ENCODE assay signal across 8 cellular contexts in the genomic region with DNA sequence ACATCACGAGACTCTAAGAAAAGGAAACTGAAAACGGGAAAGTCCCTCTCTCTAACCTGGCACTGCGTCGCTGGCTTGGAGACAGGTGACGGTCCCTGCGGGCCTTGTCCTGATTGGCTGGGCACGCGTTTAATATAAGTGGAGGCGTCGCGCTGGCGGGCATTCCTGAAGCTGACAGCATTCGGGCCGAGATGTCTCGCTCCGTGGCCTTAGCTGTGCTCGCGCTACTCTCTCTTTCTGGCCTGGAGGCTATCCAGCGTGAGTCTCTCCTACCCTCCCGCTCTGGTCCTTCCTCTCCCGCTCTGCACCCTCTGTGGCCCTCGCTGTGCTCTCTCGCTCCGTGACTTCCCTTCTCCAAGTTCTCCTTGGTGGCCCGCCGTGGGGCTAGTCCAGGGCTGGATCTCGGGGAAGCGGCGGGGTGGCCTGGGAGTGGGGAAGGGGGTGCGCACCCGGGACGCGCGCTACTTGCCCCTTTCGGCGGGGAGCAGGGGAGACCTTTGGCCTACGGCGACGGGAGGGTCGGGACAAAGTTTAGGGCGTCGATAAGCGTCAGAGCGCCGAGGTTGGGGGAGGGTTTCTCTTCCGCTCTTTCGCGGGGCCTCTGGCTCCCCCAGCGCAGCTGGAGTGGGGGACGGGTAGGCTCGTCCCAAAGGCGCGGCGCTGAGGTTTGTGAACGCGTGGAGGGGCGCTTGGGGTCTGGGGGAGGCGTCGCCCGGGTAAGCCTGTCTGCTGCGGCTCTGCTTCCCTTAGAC. TPM values are rescaled to one million over a fixed set of nuclear protein-coding genes. Genes with fewer than 3 reads are reported as not detected.
DNase-seq lines count a peak whose midpoint lies in the region; ATAC-seq lines count a peak whose summit lies in the region.

TSS of gene B2M (plus strand) at position 162 of the 752 bp plus-strand sequence. CDS start at position 192, 30 bp downstream.

- no peaks in the 10 kb centered on the region for H3K9me3 Mint-ChIP-seq in IgD-negative memory B cell

- peaks cover 19% of the 10 kb centered on the region for H3K36me3 Mint-ChIP-seq in IgD-negative memory B cell

- peak within 1 kb of the TSS; percentile 100 for H3K27ac Mint-ChIP-seq in IgD-negative memory B cell

- peak; percentile 92 for DNase-seq in DMS 273 treated with DMSO at 0.1 percent for 48 hours (lab: John Stamatoyannopoulos, UW)
- peak; percentile 87 for DNase-seq in OCI-M2 (lab: John Stamatoyannopoulos, UW; ENCODE audit: unreplicated experiment)
- DNase-seq in activated T-cell treated with anti-CD3 and anti-CD28 coated beads for 4 hours, result peak; percentile 96
- DNase-seq in epithelial cell of prostate (ENCODE audit: low read depth, low spot score), result peak; percentile 73
- peak; percentile 98 for DNase-seq in mucosa of gallbladder (ENCODE audit: low spot score)
- peak; percentile 87 to 91 for DNase-seq in stimulated activated CD8-positive, alpha-beta memory T cell treated with anti-CD3 and anti-CD28 coated beads, Interleukin-4, amount 100 ng/mL, for 4 hours (ENCODE audit: low read depth in 2 of 2, low spot score in 1 of 2)

- H3K27ac ChIP-seq in epithelial cell of prostate, result peak within 1 kb of the TSS; percentile 53

- peak; percentile 85 for ATAC-seq in GM21529 (IDR thresholded peaks at IDR 0.05; ENCODE audit: unreplicated experiment)

- no peaks in the 10 kb centered on the region for H3K27me3 Mint-ChIP-seq in IgD-negative memory B cell

- peak within 1 kb of the TSS; percentile 99 to 100 (median 100) for H3K4me3 Mint-ChIP-seq in IgD-negative memory B cell

- peaks cover 31 to 42% (median 37%) of the 10 kb centered on the region in 3 donors for H3K4me1 Mint-ChIP-seq in IgD-negative memory B cell

RNA-seq across cellular contexts. Expression of gene B2M, which starts in this region (rescaled TPM):
- polyA plus RNA-seq in IgD-negative memory B cell, result 23,226 TPM
- total RNA-seq in mucosa of gallbladder, result 2,061 TPM

Comparison
In these comparisons a context has a peak if more than half of its experiments do, and no peak if none do; other contexts are left out.
1. Peak in every context shown above with its lines: DNase-seq, ATAC-seq and H3K27ac ChIP-seq.